In the genomic region with DNA sequence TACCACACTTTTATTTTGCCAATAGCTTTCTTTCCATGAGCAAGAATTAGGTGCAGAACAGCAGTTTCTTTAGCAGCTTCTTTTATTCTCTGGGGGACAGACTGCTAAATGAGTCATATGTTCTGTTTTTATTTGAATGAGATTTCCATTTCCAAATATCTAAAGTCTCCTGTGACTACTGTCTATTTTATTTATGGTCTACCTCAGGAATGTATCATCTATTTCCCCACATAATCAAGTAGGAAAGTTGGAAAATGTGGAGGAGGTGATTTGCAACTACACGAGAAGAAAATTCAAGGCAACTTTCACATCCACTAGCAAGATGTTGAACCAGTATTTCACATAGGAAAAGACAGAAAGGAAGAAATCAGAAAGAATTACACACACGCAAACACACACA, we compare ENCODE assay signal across 19 cellular contexts.
DNase-seq lines count a peak whose midpoint lies in the region; ATAC-seq and TF ChIP-seq lines count a peak whose summit lies in the region.
"Had no signal": no experiment of that assay in that cellular context is flagged by ENCODE, and none has a peak within 500 bp of the region (broad histone marks: within the 10 kb centered on the region; RNA-seq: fewer than 3 reads in every experiment).

No MANE protein-coding gene starts in this region.

- H3K4me1 ChIP-seq in RWPE2 (ENCODE audit: insufficient read depth, poor library complexity, severe bottlenecking) = peaks cover 31% of the 10 kb centered on the region
- H3K4me1 ChIP-seq in mesenchymal stem cell (ENCODE audit: control insufficient read depth, insufficient read depth, low read depth, low read length) = no peaks in the 10 kb centered on the region
- H3K4me1 ChIP-seq in testis = no peaks in the 10 kb centered on the region

- ATAC-seq in RWPE2 (ENCODE audit: low read depth) (peak; percentile 45; the same call in 2 of the 3 replicates), HG03439 (IDR thresholded peaks at IDR 0.05; ENCODE audit: unreplicated experiment) (no peak)
- ATAC-seq: PC-3 had no signal

- no peaks in the 10 kb centered on the region for H3K79me1 ChIP-seq in mesenchymal stem cell (replicated peaks; ENCODE audit: low read length, poor library complexity, severe bottlenecking)

- H4K8ac ChIP-seq in mesenchymal stem cell (ENCODE audit: low read length) = no peak overlapping the region

- no peak overlapping the region for H2AFZ ChIP-seq in mesenchymal stem cell (ENCODE audit: low read depth, low read length)

- H3K4ac ChIP-seq in mesenchymal stem cell (ENCODE audit: low read depth in 1 of 2, low read length in 2 of 2) = no peak overlapping the region

- no peak overlapping the region for H4K91ac ChIP-seq in mesenchymal stem cell (ENCODE audit: low read length)

- no peaks in the 10 kb centered on the region for H3K9me3 ChIP-seq in RWPE2 (ENCODE audit: severe bottlenecking)
- no peaks in the 10 kb centered on the region for H3K9me3 ChIP-seq in mesenchymal stem cell (ENCODE audit: control insufficient read depth, low read length)
- H3K9me3 ChIP-seq in testis = no peaks in the 10 kb centered on the region
- H3K9me3 ChIP-seq: Caco-2 had no signal

- H3K4me3 ChIP-seq in RWPE2 (ENCODE audit: severe bottlenecking) (no peak overlapping the region), mesenchymal stem cell (ENCODE audit: insufficient read depth in 1 of 2, low read depth in 1 of 2, low read length in 2 of 2) (no peak overlapping the region), testis (no peak overlapping the region)

- H3K4me3 Mint-ChIP-seq in chondrocyte (ENCODE audit: unreplicated experiment) = no peak overlapping the region
- no peak overlapping the region for H3K4me3 Mint-ChIP-seq in activated naive CD4-positive, alpha-beta T cell treated with anti-CD3 and anti-CD28 coated beads, Interleukin-2, amount 10 ng/mL, durations not matched to agents 7 days and 5 days
- H3K4me3 Mint-ChIP-seq: CD14-positive monocyte, H9 had no signal

- TF ChIP-seq CTCF in RWPE2 (IDR thresholded peaks at IDR 0.05; ENCODE audit: poor library complexity, severe bottlenecking) = no peak
- TF ChIP-seq CTCF in chondrocyte (IDR thresholded peaks at IDR 0.05) = no peak
- no peak for TF ChIP-seq CTCF in testis (IDR thresholded peaks at IDR 0.05)

- no peak overlapping the region for H2BK120ac ChIP-seq in mesenchymal stem cell (ENCODE audit: low read depth, low read length)

- no peak overlapping the region for H3K9ac ChIP-seq in mesenchymal stem cell (ENCODE audit: low read length)

- DNase-seq in COLO829 (ENCODE audit: low spot score) (peak; percentile 46), RWPE2 (ENCODE audit: low spot score) (no peak), chondrocyte (ENCODE audit: low spot score) (no peak), mesenchymal stem cell (peak; percentile 62), HUDEP-2 (lab: John Stamatoyannopoulos, UW; ENCODE audit: unreplicated experiment in 76 of 76) (no peak), testis (no peak)
- no peak for DNase-seq in activated naive CD4-positive, alpha-beta T cell treated with anti-CD3 and anti-CD28 coated beads, Interleukin-2, amount 10 ng/mL, durations not matched to agents 7 days and 5 days
- DNase-seq: Caco-2; DMS53; H9; IMR-90; NCI-H1436 treated with DMSO at 0.1 percent for 48 hours; NCI-H2081 treated with DMSO at 0.1 percent for 48 hours; NCI-H2227 treated with DMSO at 0.1 percent for 48 hours; NCI-H69; NK-92 treated with Interleukin-12 subunit alpha and Interleukin-12 subunit beta, amount 100 ng/mL, for 24 hours; PC-3 had no signal

- H3K9me3 Mint-ChIP-seq in chondrocyte (ENCODE audit: low read depth) = peaks cover 3% of the 10 kb centered on the region
- no peaks in the 10 kb centered on the region for H3K9me3 Mint-ChIP-seq in activated naive CD4-positive, alpha-beta T cell treated with anti-CD3 and anti-CD28 coated beads, Interleukin-2, amount 10 ng/mL, durations not matched to agents 7 days and 5 days
- H3K9me3 Mint-ChIP-seq: H9 had no signal

- no peak overlapping the region for H3K14ac ChIP-seq in mesenchymal stem cell (ENCODE audit: low read length in 2 of 2)

- no peak overlapping the region for H2BK12ac ChIP-seq in mesenchymal stem cell (ENCODE audit: low read length in 2 of 2)

- H2BK5ac ChIP-seq in mesenchymal stem cell (ENCODE audit: low read depth, low read length, poor library complexity, severe bottlenecking) = no peak overlapping the region

- H3K36me3 ChIP-seq in RWPE2 (ENCODE audit: low read depth) (no peaks in the 10 kb centered on the region), mesenchymal stem cell (ENCODE audit: control insufficient read depth in 1 of 2, insufficient read depth in 2 of 2, low read depth in 1 of 2, low read length in 2 of 2) (no peaks in the 10 kb centered on the region), testis (ENCODE audit: low read depth, missing control alignments) (no peaks in the 10 kb centered on the region)

- peaks cover 43% of the 10 kb centered on the region for H3K4me1 Mint-ChIP-seq in chondrocyte (ENCODE audit: low read depth)
- no peaks in the 10 kb centered on the region for H3K4me1 Mint-ChIP-seq in activated naive CD4-positive, alpha-beta T cell treated with anti-CD3 and anti-CD28 coated beads, Interleukin-2, amount 10 ng/mL, durations not matched to agents 7 days and 5 days
- H3K4me1 Mint-ChIP-seq: CD14-positive monocyte, H9 had no signal

- 45% methylated on average over 2 of the region's 2 CpGs for WGBS in mesenchymal stem cell
- WGBS in testis, 2 donors = 33 to 73% methylated on average over 2 of the region's 2 CpGs

- no peak for TF ChIP-seq POLR2A in testis (IDR thresholded peaks at IDR 0.05)

- H3K23ac ChIP-seq in mesenchymal stem cell (ENCODE audit: low read length in 2 of 2) = no peak overlapping the region

- no peak overlapping the region for H3K18ac ChIP-seq in mesenchymal stem cell (ENCODE audit: low read depth in 1 of 2, low read length in 2 of 2)

- CTCF ChIA-PET in activated naive CD4-positive, alpha-beta T cell treated with anti-CD3 and anti-CD28 coated beads, Interleukin-2, amount 10 ng/mL, durations not matched to agents 7 days and 5 days (lab: Charles Lee) = no interaction called here

- no peak overlapping the region for H2AK5ac ChIP-seq in mesenchymal stem cell (ENCODE audit: low read length, severe bottlenecking)

- no peaks in the 10 kb centered on the region for H3K36me3 Mint-ChIP-seq in chondrocyte (ENCODE audit: low read depth)
- H3K36me3 Mint-ChIP-seq in activated naive CD4-positive, alpha-beta T cell treated with anti-CD3 and anti-CD28 coated beads, Interleukin-2, amount 10 ng/mL, durations not matched to agents 7 days and 5 days = no peaks in the 10 kb centered on the region
- H3K36me3 Mint-ChIP-seq: CD14-positive monocyte had no signal

- no peaks in the 10 kb centered on the region for H3K27me3 ChIP-seq in RWPE2 (ENCODE audit: insufficient read depth, poor library complexity, severe bottlenecking)
- H3K27me3 ChIP-seq in mesenchymal stem cell (ENCODE audit: control insufficient read depth in 1 of 2, insufficient read depth in 1 of 2, low read length in 2 of 2) = peaks cover 0 to 4% of the 10 kb centered on the region in 2 experiments
- H3K27me3 ChIP-seq in testis = no peaks in the 10 kb centered on the region

- no peak overlapping the region for H2BK15ac ChIP-seq in mesenchymal stem cell (ENCODE audit: low read depth, poor library complexity, severe bottlenecking)

- H3K27me3 Mint-ChIP-seq in chondrocyte (ENCODE audit: low read depth) = no peaks in the 10 kb centered on the region
- H3K27me3 Mint-ChIP-seq in activated naive CD4-positive, alpha-beta T cell treated with anti-CD3 and anti-CD28 coated beads, Interleukin-2, amount 10 ng/mL, durations not matched to agents 7 days and 5 days = peaks cover 4% of the 10 kb centered on the region

- H3K27ac Mint-ChIP-seq in chondrocyte (ENCODE audit: unreplicated experiment) = peak overlapping the region; percentile 58
- no peak overlapping the region for H3K27ac Mint-ChIP-seq in activated naive CD4-positive, alpha-beta T cell treated with anti-CD3 and anti-CD28 coated beads, Interleukin-2, amount 10 ng/mL, durations not matched to agents 7 days and 5 days
- H3K27ac Mint-ChIP-seq: CD14-positive monocyte, H9 had no signal

- H3K27ac ChIP-seq in RWPE2 (ENCODE audit: poor library complexity, severe bottlenecking) = peak overlapping the region; percentile 35
- H3K27ac ChIP-seq in mesenchymal stem cell (ENCODE audit: low read length, poor library complexity, severe bottlenecking) = no peak overlapping the region
- H3K27ac ChIP-seq in testis = no peak overlapping the region

- intact Hi-C loops in testis (cut with DNase I; ENCODE audit: low total_unique reads) = no loop called here

- H3K4me2 ChIP-seq in mesenchymal stem cell (ENCODE audit: low read length, poor library complexity, severe bottlenecking) = no peak overlapping the region

Comparison
In these comparisons a context has a peak if more than half of its experiments do, and no peak if none do; other contexts are left out.
1. DNase-seq: peak in COLO829 (single experiment) and mesenchymal stem cell (single experiment); none in RWPE2 (single experiment), chondrocyte (single experiment), activated naive CD4-positive, alpha-beta T cell treated with anti-CD3 and anti-CD28 coated beads, Interleukin-2, amount 10 ng/mL, durations not matched to agents 7 days and 5 days (single experiment), HUDEP-2 (0 of 76) and testis (single experiment).